In the genomic region with DNA sequence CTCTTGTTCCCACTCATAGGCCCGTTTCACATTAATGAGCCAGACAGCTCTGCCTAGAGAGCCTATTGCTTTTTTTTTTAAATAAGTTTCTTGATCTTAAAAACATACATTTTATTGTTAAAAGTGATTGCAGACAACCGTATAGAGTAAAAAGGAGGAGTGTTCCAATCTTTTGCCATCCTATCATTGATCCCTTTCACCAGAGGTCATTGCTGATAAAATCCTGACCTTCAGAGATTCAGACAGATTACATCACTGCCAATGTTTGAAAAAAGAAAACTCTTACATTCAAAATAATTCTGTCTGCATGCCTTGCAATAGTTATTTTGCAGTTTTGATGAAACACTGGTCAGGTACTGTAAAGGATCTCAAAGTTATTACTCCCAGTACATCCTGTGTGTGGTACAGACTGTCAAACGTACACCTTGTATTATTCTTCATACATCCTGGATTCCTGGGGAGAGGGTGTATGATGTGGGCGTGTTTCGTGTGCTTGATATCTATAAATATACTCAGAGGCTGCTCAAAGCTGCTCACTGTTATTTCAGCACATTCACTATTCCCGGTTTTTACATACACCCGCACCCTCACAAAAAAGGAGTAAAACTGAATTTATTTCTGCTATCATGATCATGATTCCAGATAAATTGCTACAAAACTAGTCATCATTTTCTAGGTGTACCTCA, we compare ENCODE assay signal across 25 cellular contexts. TPM values are rescaled to one million over a fixed set of nuclear protein-coding genes. Genes with fewer than 3 reads are reported as not detected.
DNase-seq lines count a peak whose midpoint lies in the region; ATAC-seq and TF ChIP-seq lines count a peak whose summit lies in the region.
"Had no signal": no experiment of that assay in that cellular context is flagged by ENCODE, and none has a peak within 500 bp of the region (broad histone marks: within the 10 kb centered on the region; RNA-seq: fewer than 3 reads in every experiment).

No MANE protein-coding gene starts in this region.

- no peak for TF ChIP-seq CTCF in dorsolateral prefrontal cortex (IDR thresholded peaks at IDR 0.05 in 54 of 56, conservative IDR thresholded peaks at IDR 0.05 in 2 of 56; ENCODE audit: low read depth in 1 of 56, partially characterized antibody in 56 of 56)
- TF ChIP-seq CTCF in progenitor cell of endocrine pancreas (IDR thresholded peaks at IDR 0.05; ENCODE audit: unreplicated experiment): no peak
- no peak for TF ChIP-seq CTCF in coronary artery (IDR thresholded peaks at IDR 0.05)

- H3K9me3 Mint-ChIP-seq in activated naive CD8-positive, alpha-beta T cell treated with anti-CD3 and anti-CD28 coated beads, Interleukin-2, amount 10 ng/mL, durations not matched to agents 7 days and 5 days: no peaks in the 10 kb centered on the region
- H3K9me3 Mint-ChIP-seq in activated naive CD8-positive, alpha-beta T cell treated with anti-CD3 and anti-CD28 coated beads, Interleukin-2, amount 50 U/mL, for 24 hours: peaks cover 6% of the 10 kb centered on the region
- H3K9me3 Mint-ChIP-seq in progenitor cell of endocrine pancreas (ENCODE audit: low read depth): peaks cover 5% of the 10 kb centered on the region
- H3K9me3 Mint-ChIP-seq: CD4-positive, alpha-beta T cell had no signal

- no peak overlapping the region for H3K4me3 Mint-ChIP-seq in activated naive CD8-positive, alpha-beta T cell treated with anti-CD3 and anti-CD28 coated beads, Interleukin-2, amount 10 ng/mL, durations not matched to agents 7 days and 5 days
- no peak overlapping the region for H3K4me3 Mint-ChIP-seq in activated naive CD8-positive, alpha-beta T cell treated with anti-CD3 and anti-CD28 coated beads, Interleukin-2, amount 50 U/mL, for 24 hours
- H3K4me3 Mint-ChIP-seq in progenitor cell of endocrine pancreas (ENCODE audit: low read depth): no peak overlapping the region
- H3K4me3 Mint-ChIP-seq: CD4-positive, alpha-beta T cell had no signal

- H3K36me3 Mint-ChIP-seq in activated naive CD8-positive, alpha-beta T cell treated with anti-CD3 and anti-CD28 coated beads, Interleukin-2, amount 10 ng/mL, durations not matched to agents 7 days and 5 days: peaks cover 4% of the 10 kb centered on the region
- no peaks in the 10 kb centered on the region for H3K36me3 Mint-ChIP-seq in activated naive CD8-positive, alpha-beta T cell treated with anti-CD3 and anti-CD28 coated beads, Interleukin-2, amount 50 U/mL, for 24 hours (ENCODE audit: low read depth)
- H3K36me3 Mint-ChIP-seq in progenitor cell of endocrine pancreas (ENCODE audit: insufficient read depth): no peaks in the 10 kb centered on the region

- H3K4me3 ChIP-seq in dorsolateral prefrontal cortex: no peak overlapping the region
- H3K4me3 ChIP-seq in coronary artery: no peak overlapping the region
- H3K4me3 ChIP-seq: BLaER1, GM12878, MG63, Peyer's patch, SJCRH30 had no signal

- H3K27ac ChIP-seq in dorsolateral prefrontal cortex (peak overlapping the region in 51 of 59 donors; percentile 5 to 84 (median 61)), coronary artery (no peak overlapping the region)
- H3K27ac ChIP-seq: 22Rv1, BLaER1, Peyer's patch, SJCRH30 had no signal

- peaks cover 22% of the 10 kb centered on the region for H3K4me1 Mint-ChIP-seq in activated naive CD8-positive, alpha-beta T cell treated with anti-CD3 and anti-CD28 coated beads, Interleukin-2, amount 10 ng/mL, durations not matched to agents 7 days and 5 days
- peaks cover 29% of the 10 kb centered on the region for H3K4me1 Mint-ChIP-seq in activated naive CD8-positive, alpha-beta T cell treated with anti-CD3 and anti-CD28 coated beads, Interleukin-2, amount 50 U/mL, for 24 hours
- no peaks in the 10 kb centered on the region for H3K4me1 Mint-ChIP-seq in progenitor cell of endocrine pancreas (ENCODE audit: low read depth)

- DNase-seq in NCI-H748 (lab: John Stamatoyannopoulos, UW; ENCODE audit: unreplicated experiment) (peak; percentile 5), NCI-H748 treated with DMSO at 0.1 percent for 48 hours (lab: John Stamatoyannopoulos, UW) (no peak), dorsolateral prefrontal cortex (no peak), superior temporal gyrus (ENCODE audit: extremely low spot score) (peak; percentile 33), progenitor cell of endocrine pancreas (ENCODE audit: low spot score, unreplicated experiment) (no peak), coronary artery (ENCODE audit: low spot score) (no peak)
- no peak for DNase-seq in activated naive CD8-positive, alpha-beta T cell treated with anti-CD3 and anti-CD28 coated beads, Interleukin-2, amount 10 ng/mL, durations not matched to agents 7 days and 5 days
- no peak for DNase-seq in activated naive CD8-positive, alpha-beta T cell treated with anti-CD3 and anti-CD28 coated beads, Interleukin-2, amount 50 U/mL, for 24 hours
- DNase-seq: ACHN; CD4-positive, alpha-beta T cell; COR-L47; DMS79 treated with DMSO at 0.1 percent for 48 hours; H7; Kasumi-1; MG63; NCI-H1417 treated with DMSO at 0.1 percent for 48 hours; NCI-H187; NCI-H2107; NCI-H510A; NCI-H82; Peyer's patch; SJCRH30 had no signal

- intact Hi-C loops in dorsolateral prefrontal cortex (cut with DNase I): no loop called here

- ATAC-seq in activated naive CD8-positive, alpha-beta T cell treated with anti-CD3 and anti-CD28 coated beads, Interleukin-2, amount 10 ng/mL, durations not matched to agents 7 days and 5 days (ENCODE audit: low read depth): peak; percentile 50
- no peak for ATAC-seq in activated naive CD8-positive, alpha-beta T cell treated with anti-CD3 and anti-CD28 coated beads, Interleukin-2, amount 50 U/mL, for 24 hours
- ATAC-seq: GM12878 had no signal

- no peaks in the 10 kb centered on the region for H3K27me3 Mint-ChIP-seq in activated naive CD8-positive, alpha-beta T cell treated with anti-CD3 and anti-CD28 coated beads, Interleukin-2, amount 10 ng/mL, durations not matched to agents 7 days and 5 days
- no peaks in the 10 kb centered on the region for H3K27me3 Mint-ChIP-seq in activated naive CD8-positive, alpha-beta T cell treated with anti-CD3 and anti-CD28 coated beads, Interleukin-2, amount 50 U/mL, for 24 hours
- H3K27me3 Mint-ChIP-seq in progenitor cell of endocrine pancreas: no peaks in the 10 kb centered on the region
- H3K27me3 Mint-ChIP-seq: CD4-positive, alpha-beta T cell had no signal

- POLR2A ChIA-PET in activated naive CD8-positive, alpha-beta T cell treated with anti-CD3 and anti-CD28 coated beads, Interleukin-2, amount 10 ng/mL, durations not matched to agents 7 days and 5 days (lab: Charles Lee): no interaction called here

- H3K27me3 ChIP-seq in dorsolateral prefrontal cortex: no peaks in the 10 kb centered on the region
- H3K27me3 ChIP-seq: BLaER1, MG63, Peyer's patch, SJCRH30 had no signal

- no peak overlapping the region for H3K27ac Mint-ChIP-seq in activated naive CD8-positive, alpha-beta T cell treated with anti-CD3 and anti-CD28 coated beads, Interleukin-2, amount 10 ng/mL, durations not matched to agents 7 days and 5 days
- H3K27ac Mint-ChIP-seq in activated naive CD8-positive, alpha-beta T cell treated with anti-CD3 and anti-CD28 coated beads, Interleukin-2, amount 50 U/mL, for 24 hours: no peak overlapping the region
- no peak overlapping the region for H3K27ac Mint-ChIP-seq in progenitor cell of endocrine pancreas
- H3K27ac Mint-ChIP-seq: CD4-positive, alpha-beta T cell had no signal

RNA-seq across cellular contexts. Expression of a gene that starts 15.4 kb away (rescaled TPM):
- 10 to 100 TPM; 35.8 to 37.7 TPM for total RNA-seq in activated naive CD8-positive, alpha-beta T cell treated with anti-CD3 and anti-CD28 coated beads, Interleukin-2, amount 10 ng/mL, durations not matched to agents 7 days and 5 days
- total RNA-seq in dorsolateral prefrontal cortex (100 to 1,000 TPM in 26 of 120 experiments, 10 to 100 TPM in 94; 46.9 to 127 (median 90.7) TPM), progenitor cell of endocrine pancreas (22.1 and 22.3 TPM in 2 replicates)

Comparison
In these comparisons a context has a peak if more than half of its experiments do, and no peak if none do; other contexts are left out.
1. DNase-seq: peak in NCI-H748 (single experiment) and superior temporal gyrus (single experiment); none in NCI-H748 treated with DMSO at 0.1 percent for 48 hours (single experiment), activated naive CD8-positive, alpha-beta T cell treated with anti-CD3 and anti-CD28 coated beads, Interleukin-2, amount 10 ng/mL, durations not matched to agents 7 days and 5 days (single experiment), activated naive CD8-positive, alpha-beta T cell treated with anti-CD3 and anti-CD28 coated beads, Interleukin-2, amount 50 U/mL, for 24 hours (single experiment), dorsolateral prefrontal cortex (0 of 10), progenitor cell of endocrine pancreas (single experiment) and coronary artery (single experiment).
2. H3K27ac ChIP-seq: peak in dorsolateral prefrontal cortex (51 of 59); none in coronary artery (0 of 2).